Comparison of ENCODE assay signal across 26 cellular contexts in the genomic region with DNA sequence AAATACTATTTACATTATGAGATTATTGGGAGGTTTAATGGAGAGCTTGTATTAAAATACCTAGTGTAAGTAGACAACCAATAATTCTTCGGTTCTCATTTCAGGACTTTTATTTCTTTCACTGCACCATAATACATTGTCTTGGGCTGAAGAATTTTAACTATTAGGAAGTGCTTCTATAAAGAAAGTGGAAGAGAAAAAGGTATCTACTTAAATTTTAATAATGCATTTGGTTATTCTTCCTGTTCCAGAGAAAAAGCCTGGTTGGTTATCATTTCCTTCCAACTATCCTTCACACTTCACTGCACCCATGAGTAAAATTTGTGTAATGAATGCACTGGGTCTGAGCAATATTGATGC.
"Had no signal": no experiment of that assay in that cellular context is flagged by ENCODE, and none has a peak within 500 bp of the region (broad histone marks: within the 10 kb centered on the region; RNA-seq: fewer than 3 reads in every experiment).

No MANE protein-coding gene starts in this region.

- H3K27ac Mint-ChIP-seq: effector memory CD8-positive, alpha-beta T cell; memory B cell; natural killer cell treated with Interleukin-12 subunit alpha and Interleukin-12 subunit beta and Interleukin-15 and Interleukin-18, amount 100 ng/mL, for 72 hours; type B pancreatic cell had no signal

- H3K4me1 ChIP-seq: gastrocnemius medialis, pancreas, right lobe of liver, testis, tibial artery had no signal

- DNase-seq: cortex of kidney; effector memory CD8-positive, alpha-beta T cell; foreskin fibroblast; gastrocnemius medialis; head of caudate nucleus; kidney; pancreas; right lobe of liver; stimulated activated CD4-positive, alpha-beta T cell treated with anti-CD3 and anti-CD28 coated beads, Interleukin-12 subunit alpha, Interleukin-12 subunit beta, amount 100 ng/mL, for 4 hours; stimulated activated CD4-positive, alpha-beta T cell treated with anti-CD3 and anti-CD28 coated beads, Interleukin-1b, Interleukin-23, amount 100 ng/mL, for 48 hours; stimulated activated CD4-positive, alpha-beta T cell treated with anti-CD3 and anti-CD28 coated beads, Interleukin-4, amount 100 ng/mL, for 1 hour; stimulated activated CD8-positive, alpha-beta memory T cell treated with anti-CD3 and anti-CD28 coated beads, Interleukin-4, amount 100 ng/mL, for 48 hours; stimulated activated naive CD4-positive, alpha-beta T cell; substantia nigra; testis; tibial artery had no signal

- H3K36me3 ChIP-seq: gastrocnemius medialis, neutrophil, pancreas, right lobe of liver, tibial artery had no signal

- H3K27me3 ChIP-seq: gastrocnemius medialis, hepatocyte, neutrophil, pancreas, right lobe of liver, testis, tibial artery had no signal

- ATAC-seq: effector memory CD8-positive, alpha-beta T cell; gastrocnemius medialis; left lobe of liver; natural killer cell treated with Interleukin-12 subunit alpha and Interleukin-12 subunit beta and Interleukin-15 and Interleukin-18, amount 100 ng/mL, for 72 hours; pancreas; right lobe of liver had no signal

- H3K36me3 Mint-ChIP-seq: memory B cell; natural killer cell treated with Interleukin-12 subunit alpha and Interleukin-12 subunit beta and Interleukin-15 and Interleukin-18, amount 100 ng/mL, for 72 hours; type B pancreatic cell had no signal

- H3K4me1 Mint-ChIP-seq: memory B cell, neural crest cell had no signal

- FAIRE-seq: endometrium, kidney, pancreas had no signal

- H3K4me3 Mint-ChIP-seq: effector memory CD8-positive, alpha-beta T cell; memory B cell; natural killer cell treated with Interleukin-12 subunit alpha and Interleukin-12 subunit beta and Interleukin-15 and Interleukin-18, amount 100 ng/mL, for 72 hours; neural crest cell; type B pancreatic cell had no signal

- H3K9me3 ChIP-seq: gastrocnemius medialis, neutrophil, pancreas, right lobe of liver, testis, tibial artery had no signal

- H3K27ac ChIP-seq: gastrocnemius medialis, hepatocyte, neutrophil, pancreas, right lobe of liver, testis, tibial artery had no signal

- H3K4me3 ChIP-seq: gastrocnemius medialis, hepatocyte, lung, pancreas, right lobe of liver, smooth muscle cell, testis, tibial artery had no signal

- H3K27me3 Mint-ChIP-seq: effector memory CD8-positive, alpha-beta T cell; memory B cell; natural killer cell treated with Interleukin-12 subunit alpha and Interleukin-12 subunit beta and Interleukin-15 and Interleukin-18, amount 100 ng/mL, for 72 hours; type B pancreatic cell had no signal
